Comparison of ENCODE assay signal across 9 cellular contexts in the genomic region with DNA sequence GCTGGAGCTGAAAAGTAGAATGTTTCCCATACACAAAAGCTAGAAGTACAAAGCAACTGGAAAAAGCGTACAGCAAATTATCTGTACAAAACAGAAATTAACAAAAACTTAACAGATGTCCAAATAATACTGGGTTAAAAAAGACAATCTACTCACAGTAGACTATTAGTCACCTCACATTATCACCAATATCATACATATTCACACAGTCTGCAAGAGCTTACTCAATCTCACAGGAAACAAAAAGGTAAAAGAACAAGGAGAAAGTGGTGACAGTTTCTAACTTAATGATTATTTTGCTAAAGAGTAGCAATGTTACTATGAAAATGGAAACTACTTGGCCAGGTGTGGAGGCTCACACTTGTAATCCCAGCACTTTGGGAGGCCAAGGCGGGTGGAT. TPM values are rescaled to one million over a fixed set of nuclear protein-coding genes. Genes with fewer than 3 reads are reported as not detected.
DNase-seq lines count a peak whose midpoint lies in the region; ATAC-seq lines count a peak whose summit lies in the region.
"Had no signal": no experiment of that assay in that cellular context is flagged by ENCODE, and none has a peak within 500 bp of the region (broad histone marks: within the 10 kb centered on the region; RNA-seq: fewer than 3 reads in every experiment).

No MANE protein-coding gene starts in this region.

- WGBS in GM23248 (ENCODE audit: low coverage in 1 of 2, low lambda C conversion rate in 2 of 2, missing lambda C conversion rate in 2 of 2), 2 experiments: 98 to 100% methylated on average over 2 of the region's 2 CpGs

- H3F3A ChIP-seq in GM23248 (ENCODE audit: insufficient read depth): peaks cover 38% of the 10 kb centered on the region

- H3K9ac ChIP-seq in BLaER1 (no peak overlapping the region), GM23248 (no peak overlapping the region)

- H3K4me3 Mint-ChIP-seq in activated naive CD8-positive, alpha-beta T cell treated with anti-CD3 and anti-CD28 coated beads, Interleukin-2, amount 10 ng/mL, durations not matched to agents 7 days and 5 days: no peak overlapping the region
- H3K4me3 Mint-ChIP-seq in naive thymus-derived CD4-positive, alpha-beta T cell: peak overlapping the region in 8 of 10 donors; percentile 36 to 77 (median 60)

- H3K27me3 Mint-ChIP-seq in activated naive CD8-positive, alpha-beta T cell treated with anti-CD3 and anti-CD28 coated beads, Interleukin-2, amount 10 ng/mL, durations not matched to agents 7 days and 5 days: no peaks in the 10 kb centered on the region
- H3K27me3 Mint-ChIP-seq in naive thymus-derived CD4-positive, alpha-beta T cell: no peaks in the 10 kb centered on the region

- in situ Hi-C loops in GM23248 (cut with MboI): no loop called here

- H3K79me2 ChIP-seq in GM23248 (ENCODE audit: insufficient read depth): peaks cover 95% of the 10 kb centered on the region

- no peak overlapping the region for H2AFZ ChIP-seq in GM23248

- peaks cover 45% of the 10 kb centered on the region for H3K36me3 ChIP-seq in BLaER1
- H3K36me3 ChIP-seq in GM23248 (ENCODE audit: low read depth): no peaks in the 10 kb centered on the region
- H3K36me3 ChIP-seq in naive thymus-derived CD4-positive, alpha-beta T cell (ENCODE audit: control insufficient read depth in 2 of 3, insufficient read depth in 3 of 3, low read length in 3 of 3): peaks cover 0 to 3% (median 0%) of the 10 kb centered on the region in 3 experiments
- H3K36me3 ChIP-seq: brain microvascular endothelial cell had no signal

- intact Hi-C loops in naive thymus-derived CD4-positive, alpha-beta T cell (cut with micrococcal nuclease): no loop called here

- H3K4me3 ChIP-seq in BLaER1: no peak overlapping the region
- H3K4me3 ChIP-seq in GM23248: no peak overlapping the region
- H3K4me3 ChIP-seq in naive thymus-derived CD4-positive, alpha-beta T cell (ENCODE audit: low read length): no peak overlapping the region

- H4K20me1 ChIP-seq in BLaER1: peaks cover 98% of the 10 kb centered on the region
- H4K20me1 ChIP-seq in GM23248 (ENCODE audit: insufficient read depth): peaks cover 61% of the 10 kb centered on the region

- DNase-seq in GM23248: no peak
- no peak for DNase-seq in activated naive CD8-positive, alpha-beta T cell treated with anti-CD3 and anti-CD28 coated beads, Interleukin-2, amount 10 ng/mL, durations not matched to agents 7 days and 5 days
- no peak for DNase-seq in naive thymus-derived CD4-positive, alpha-beta T cell
- DNase-seq in stimulated activated CD4-positive, alpha-beta T cell treated with anti-CD3 and anti-CD28 coated beads, Interleukin-1b, Interleukin-23, amount 100 ng/mL, for 48 hours: no peak
- DNase-seq in globus pallidus (ENCODE audit: low spot score): no peak
- DNase-seq in HPDE6-E6E7 (ENCODE audit: extremely low spot score): no peak
- DNase-seq: brain microvascular endothelial cell had no signal

- peaks cover 28% of the 10 kb centered on the region for H3K4me1 Mint-ChIP-seq in activated naive CD8-positive, alpha-beta T cell treated with anti-CD3 and anti-CD28 coated beads, Interleukin-2, amount 10 ng/mL, durations not matched to agents 7 days and 5 days
- peaks cover 36 to 92% (median 67%) of the 10 kb centered on the region in 7 donors for H3K4me1 Mint-ChIP-seq in naive thymus-derived CD4-positive, alpha-beta T cell

- H3K27ac Mint-ChIP-seq in activated naive CD8-positive, alpha-beta T cell treated with anti-CD3 and anti-CD28 coated beads, Interleukin-2, amount 10 ng/mL, durations not matched to agents 7 days and 5 days: peak overlapping the region; percentile 30
- H3K27ac Mint-ChIP-seq in naive thymus-derived CD4-positive, alpha-beta T cell: peak overlapping the region; percentile 14 to 86 (median 72)

- ATAC-seq in activated naive CD8-positive, alpha-beta T cell treated with anti-CD3 and anti-CD28 coated beads, Interleukin-2, amount 10 ng/mL, durations not matched to agents 7 days and 5 days (ENCODE audit: low read depth): no peak
- ATAC-seq in naive thymus-derived CD4-positive, alpha-beta T cell: no peak
- no peak for ATAC-seq in GM21526 (IDR thresholded peaks at IDR 0.05; ENCODE audit: low FRiP score, unreplicated experiment)

- no peaks in the 10 kb centered on the region for H3K27me3 ChIP-seq in BLaER1
- no peaks in the 10 kb centered on the region for H3K27me3 ChIP-seq in GM23248 (replicated peaks; ENCODE audit: insufficient read depth)
- no peaks in the 10 kb centered on the region for H3K27me3 ChIP-seq in naive thymus-derived CD4-positive, alpha-beta T cell (ENCODE audit: control insufficient read depth in 2 of 2, insufficient read depth in 2 of 2, low read length in 2 of 2)
- H3K27me3 ChIP-seq: brain microvascular endothelial cell had no signal

- H3K9me3 ChIP-seq in BLaER1: no peaks in the 10 kb centered on the region
- no peaks in the 10 kb centered on the region for H3K9me3 ChIP-seq in GM23248 (ENCODE audit: low read depth)
- H3K9me3 ChIP-seq in naive thymus-derived CD4-positive, alpha-beta T cell (ENCODE audit: control insufficient read depth in 2 of 3, low read length in 3 of 3): no peaks in the 10 kb centered on the region

- no peaks in the 10 kb centered on the region for H3K9me2 ChIP-seq in GM23248 (ENCODE audit: insufficient read depth)

- H3K9me3 Mint-ChIP-seq in activated naive CD8-positive, alpha-beta T cell treated with anti-CD3 and anti-CD28 coated beads, Interleukin-2, amount 10 ng/mL, durations not matched to agents 7 days and 5 days: no peaks in the 10 kb centered on the region
- H3K9me3 Mint-ChIP-seq in naive thymus-derived CD4-positive, alpha-beta T cell: peaks cover 0 to 3% (median 0%) of the 10 kb centered on the region in 11 donors

- H3K36me3 Mint-ChIP-seq in activated naive CD8-positive, alpha-beta T cell treated with anti-CD3 and anti-CD28 coated beads, Interleukin-2, amount 10 ng/mL, durations not matched to agents 7 days and 5 days: peaks cover 20% of the 10 kb centered on the region
- H3K36me3 Mint-ChIP-seq in naive thymus-derived CD4-positive, alpha-beta T cell: peaks cover 4 to 12% (median 8%) of the 10 kb centered on the region in 5 donors

- H3K27ac ChIP-seq in BLaER1: no peak overlapping the region
- H3K27ac ChIP-seq in GM23248: peak overlapping the region; percentile 57; the same call in 1 of the 2 replicates
- H3K27ac ChIP-seq in naive thymus-derived CD4-positive, alpha-beta T cell (ENCODE audit: low read depth, low read length): no peak overlapping the region

- CTCF ChIA-PET in naive thymus-derived CD4-positive, alpha-beta T cell (lab: Charles Lee): interaction anchor here (1.1 kb wide), 1 partner anchor 15 kb away, joined by 3 read pairs; no protein-coding TSS in a partner anchor

- peak overlapping the region; percentile 48 for H3K4me2 ChIP-seq in BLaER1
- peak overlapping the region; percentile 78 for H3K4me2 ChIP-seq in GM23248 (ENCODE audit: unreplicated experiment)

- POLR2A ChIA-PET in activated naive CD8-positive, alpha-beta T cell treated with anti-CD3 and anti-CD28 coated beads, Interleukin-2, amount 10 ng/mL, durations not matched to agents 7 days and 5 days (lab: Charles Lee): no interaction called here
- POLR2A ChIA-PET in naive thymus-derived CD4-positive, alpha-beta T cell (lab: Charles Lee): interaction anchor here (1.4 kb wide), 1 partner anchor 38 kb away, joined by 3 read pairs; a partner anchor contains a TSS

- peaks cover 71% of the 10 kb centered on the region for H3K4me1 ChIP-seq in BLaER1
- peaks cover 25% of the 10 kb centered on the region for H3K4me1 ChIP-seq in GM23248 (ENCODE audit: insufficient read depth)
- H3K4me1 ChIP-seq in naive thymus-derived CD4-positive, alpha-beta T cell (ENCODE audit: control insufficient read depth in 2 of 2, insufficient read depth in 2 of 2, low read length in 2 of 2): peaks cover 23 to 36% of the 10 kb centered on the region in 2 donors

RNA-seq across cellular contexts. Expression of a gene that starts 11.9 kb away (rescaled TPM):
- 70.9 and 71.6 TPM in 2 replicates for total RNA-seq in GM23248 (2014; rRNA removed; shearing (Covaris generic))
- polyA plus RNA-seq in GM23248 (2016; fragmentation: Nextera tagmentation; extraction: Ambion mirVana): 51.7 and 52.0 TPM in 2 replicates
- total RNA-seq in activated naive CD8-positive, alpha-beta T cell treated with anti-CD3 and anti-CD28 coated beads, Interleukin-2, amount 10 ng/mL, durations not matched to agents 7 days and 5 days: 100 to 1,000 TPM; 102 to 113 TPM
- total RNA-seq in naive thymus-derived CD4-positive, alpha-beta T cell: 100 to 1,000 TPM; 107 to 148 (median 129) TPM
- polyA plus RNA-seq in naive thymus-derived CD4-positive, alpha-beta T cell: 10 to 100 TPM; 41.1 to 76.4 TPM

RNA-seq across cellular contexts. Expression of a gene that starts 24.3 kb away (rescaled TPM):
- 68.7 and 90.2 TPM in 2 replicates for total RNA-seq in GM23248 (2014; rRNA removed; shearing (Covaris generic))
- polyA plus RNA-seq in GM23248 (2016; fragmentation: Nextera tagmentation; extraction: Ambion mirVana): 78.4 and 82.2 TPM in 2 replicates
- total RNA-seq in activated naive CD8-positive, alpha-beta T cell treated with anti-CD3 and anti-CD28 coated beads, Interleukin-2, amount 10 ng/mL, durations not matched to agents 7 days and 5 days: 10 to 100 TPM; 37.9 to 39.3 TPM
- 10 to 100 TPM; 20.5 to 32.9 (median 22.7) TPM for total RNA-seq in naive thymus-derived CD4-positive, alpha-beta T cell
- 10 to 100 TPM; 67.3 to 72.9 TPM for polyA plus RNA-seq in naive thymus-derived CD4-positive, alpha-beta T cell

RNA-seq across cellular contexts. Expression of a gene that starts 37.7 kb away (rescaled TPM):
- total RNA-seq in GM23248 (2014; rRNA removed; shearing (Covaris generic)): 26.6 and 35.5 TPM in 2 replicates
- polyA plus RNA-seq in GM23248 (2016; fragmentation: Nextera tagmentation; extraction: Ambion mirVana): 16.8 and 18.4 TPM in 2 replicates
- total RNA-seq in activated naive CD8-positive, alpha-beta T cell treated with anti-CD3 and anti-CD28 coated beads, Interleukin-2, amount 10 ng/mL, durations not matched to agents 7 days and 5 days: 10 to 100 TPM; 18.8 to 19.0 TPM
- 10 to 100 TPM; 15.0 to 26.5 (median 20.9) TPM for total RNA-seq in naive thymus-derived CD4-positive, alpha-beta T cell
- 10 to 100 TPM; 43.8 to 47.2 TPM for polyA plus RNA-seq in naive thymus-derived CD4-positive, alpha-beta T cell

RNA-seq across cellular contexts. Expression of a gene that starts 37.8 kb away (rescaled TPM):
- 52.5 and 80.8 TPM in 2 replicates for total RNA-seq in GM23248 (2014; rRNA removed; shearing (Covaris generic))
- polyA plus RNA-seq in GM23248 (2016; fragmentation: Nextera tagmentation; extraction: Ambion mirVana): 74.4 and 84.6 TPM in 2 replicates
- 100 to 1,000 TPM; 105 to 108 TPM for total RNA-seq in activated naive CD8-positive, alpha-beta T cell treated with anti-CD3 and anti-CD28 coated beads, Interleukin-2, amount 10 ng/mL, durations not matched to agents 7 days and 5 days
- total RNA-seq in naive thymus-derived CD4-positive, alpha-beta T cell: 100 to 1,000 TPM in 2 of 5 experiments, 10 to 100 TPM in 3; 68.6 to 116 (median 85.2) TPM
- 100 to 1,000 TPM; 114 to 115 TPM for polyA plus RNA-seq in naive thymus-derived CD4-positive, alpha-beta T cell

RNA-seq across cellular contexts. Expression of a gene that starts 45.4 kb away (rescaled TPM):
- not detected in 2 replicates for total RNA-seq in GM23248 (2014; rRNA removed; shearing (Covaris generic))
- polyA plus RNA-seq in GM23248 (2016; fragmentation: Nextera tagmentation; extraction: Ambion mirVana): not detected in 2 replicates
- not detected for total RNA-seq in activated naive CD8-positive, alpha-beta T cell treated with anti-CD3 and anti-CD28 coated beads, Interleukin-2, amount 10 ng/mL, durations not matched to agents 7 days and 5 days
- 1 to 10 TPM in 1 of 5 experiments, under 1 TPM in 3, not detected in 1; 0.21 to 1.0 (median 0.30) TPM for total RNA-seq in naive thymus-derived CD4-positive, alpha-beta T cell
- polyA plus RNA-seq in naive thymus-derived CD4-positive, alpha-beta T cell: not detected
